ENCODE assay signal across 8 cellular contexts in the genomic region with DNA sequence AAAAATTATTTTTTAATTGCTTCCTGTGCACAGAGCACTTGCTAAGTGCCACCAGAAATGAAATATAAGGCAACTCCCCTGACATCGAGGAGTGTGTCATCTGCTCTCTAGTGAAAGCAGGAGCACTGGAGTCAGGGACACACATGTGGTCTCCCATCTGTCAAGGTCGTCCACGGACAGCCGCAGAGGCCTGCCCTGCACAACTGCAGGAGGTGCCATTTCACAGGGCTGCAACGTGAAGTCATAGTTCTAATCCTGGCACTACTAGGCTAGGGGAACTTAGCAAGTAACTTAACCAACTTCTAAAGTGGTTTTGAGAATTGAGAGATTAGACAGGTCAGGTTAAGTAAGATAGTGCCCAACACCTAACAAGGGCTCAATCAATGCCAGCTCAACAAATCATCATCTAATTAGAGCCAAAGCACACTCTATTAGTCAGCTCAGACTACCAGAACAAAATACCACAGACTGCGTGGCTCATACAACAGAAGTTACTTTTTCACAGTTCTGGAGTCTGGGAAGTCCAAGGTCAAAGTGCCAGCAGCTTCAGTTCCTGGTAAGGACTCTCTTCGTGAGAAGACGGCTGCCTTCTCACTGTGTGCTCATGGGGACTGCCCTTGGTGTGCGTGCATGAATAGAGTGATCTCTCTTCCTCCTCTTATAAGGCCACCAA. TPM values are rescaled to one million over a fixed set of nuclear protein-coding genes. Genes with fewer than 3 reads are reported as not detected.
DNase-seq lines count a peak whose midpoint lies in the region; ATAC-seq and TF ChIP-seq lines count a peak whose summit lies in the region.

No MANE protein-coding gene starts in this region.

- H3K79me2 ChIP-seq in SU-DHL-6 (ENCODE audit: insufficient read depth, low read length) = peaks cover 91% of the 10 kb centered on the region

- no peaks in the 10 kb centered on the region for H3K9me3 Mint-ChIP-seq in activated T-cell treated with anti-CD3 and anti-CD28 coated beads, Interleukin-2, amount 50 U/mL, for 4 hours

- H4K20me1 ChIP-seq in SU-DHL-6 (ENCODE audit: low read depth, low read length) = no peaks in the 10 kb centered on the region

- peak overlapping the region; percentile 99 for H3K27ac ChIP-seq in SU-DHL-6 (ENCODE audit: low read depth, low read length)
- peak overlapping the region; percentile 66 for H3K27ac ChIP-seq in right cardiac atrium (ENCODE audit: low read length)
- peak overlapping the region; percentile 6 for H3K27ac ChIP-seq in subcutaneous abdominal adipose tissue (ENCODE audit: low read depth, low read length)

- DNase-seq in activated T-cell treated with anti-CD3 and anti-CD28 coated beads, Interleukin-2, amount 50 U/mL, for 4 hours = no peak
- DNase-seq in activated T-cell treated with anti-CD3 and anti-CD28 coated beads for 4 hours (no peak), right cardiac atrium (peak in 2 of 3 donors; percentile 35 to 69), islet precursor cell (no peak)

- peaks cover 33% of the 10 kb centered on the region for H3K36me3 Mint-ChIP-seq in activated T-cell treated with anti-CD3 and anti-CD28 coated beads, Interleukin-2, amount 50 U/mL, for 4 hours (ENCODE audit: insufficient read depth)

- peaks cover 60% of the 10 kb centered on the region for H3K4me1 Mint-ChIP-seq in activated T-cell treated with anti-CD3 and anti-CD28 coated beads, Interleukin-2, amount 50 U/mL, for 4 hours (ENCODE audit: low read depth)

- intact Hi-C loops in right cardiac atrium (cut with DNase I) = loop anchor here in 1 of 4 donors (10.0 kb wide), 1 partner anchor 212 kb away; no protein-coding TSS in a partner anchor

- no peaks in the 10 kb centered on the region for H3K27me3 ChIP-seq in SU-DHL-6 (ENCODE audit: low read length)
- H3K27me3 ChIP-seq in right cardiac atrium (ENCODE audit: control insufficient read depth, insufficient read depth) = no peaks in the 10 kb centered on the region
- no peaks in the 10 kb centered on the region for H3K27me3 ChIP-seq in subcutaneous abdominal adipose tissue (ENCODE audit: control insufficient read depth in 5 of 5, insufficient read depth in 4 of 5, low read length in 5 of 5)

- H3F3A ChIP-seq in SU-DHL-6 (ENCODE audit: insufficient read depth) = peaks cover 54% of the 10 kb centered on the region

- peak overlapping the region; percentile 78 for H3K4me2 ChIP-seq in SU-DHL-6 (ENCODE audit: low read depth, low read length, poor library complexity, severe bottlenecking)

- H3K36me3 ChIP-seq in SU-DHL-6 (ENCODE audit: low read length) (no peaks in the 10 kb centered on the region), subcutaneous abdominal adipose tissue (ENCODE audit: control insufficient read depth in 5 of 5, insufficient read depth in 5 of 5, low read length in 5 of 5) (peaks cover 0 to 4% (median 0%) of the 10 kb centered on the region in 5 donors)

- no peak for TF ChIP-seq CTCF in SU-DHL-6 (IDR thresholded peaks at IDR 0.05; ENCODE audit: insufficient read depth, low read length, poor library complexity, severe bottlenecking)

- no peak overlapping the region for H3K4me3 Mint-ChIP-seq in activated T-cell treated with anti-CD3 and anti-CD28 coated beads, Interleukin-2, amount 50 U/mL, for 4 hours

- H3K4me3 ChIP-seq in SU-DHL-6 (ENCODE audit: insufficient read depth, low read length, poor library complexity, severe bottlenecking) (peak overlapping the region; percentile 16), right cardiac atrium (ENCODE audit: low read length) (no peak overlapping the region), subcutaneous abdominal adipose tissue (ENCODE audit: low read depth in 1 of 5, low read length in 5 of 5) (no peak overlapping the region)

- no peak overlapping the region for H2AFZ ChIP-seq in SU-DHL-6 (ENCODE audit: low read depth, low read length, severe bottlenecking)

- H3K27me3 Mint-ChIP-seq in activated T-cell treated with anti-CD3 and anti-CD28 coated beads, Interleukin-2, amount 50 U/mL, for 4 hours (ENCODE audit: low read depth) = no peaks in the 10 kb centered on the region

- H3K4me1 ChIP-seq in right cardiac atrium (ENCODE audit: control insufficient read depth, insufficient read depth, low read length) = peaks cover 7% of the 10 kb centered on the region
- H3K4me1 ChIP-seq in subcutaneous abdominal adipose tissue (ENCODE audit: control insufficient read depth in 5 of 5, insufficient read depth in 5 of 5, low read length in 5 of 5) = peaks cover 5 to 55% (median 48%) of the 10 kb centered on the region in 5 donors

- ATAC-seq in activated T-cell treated with anti-CD3 and anti-CD28 coated beads, Interleukin-2, amount 50 U/mL, for 4 hours = peak; percentile 82 to 84
- ATAC-seq in right cardiac atrium (peak; percentile 86 to 87), HG03442 (IDR thresholded peaks at IDR 0.05; ENCODE audit: unreplicated experiment) (no peak), HG02623 (IDR thresholded peaks at IDR 0.05; ENCODE audit: unreplicated experiment) (no peak)

- H3K9ac ChIP-seq in SU-DHL-6 (ENCODE audit: low read length) (peak overlapping the region; percentile 47), subcutaneous abdominal adipose tissue (ENCODE audit: low read length in 5 of 5) (no peak overlapping the region)

- H3K9me3 ChIP-seq in SU-DHL-6 (ENCODE audit: insufficient read depth, low read length) = no peaks in the 10 kb centered on the region
- H3K9me3 ChIP-seq in right cardiac atrium (ENCODE audit: control insufficient read depth, low read length) = no peaks in the 10 kb centered on the region
- H3K9me3 ChIP-seq in subcutaneous abdominal adipose tissue (ENCODE audit: control insufficient read depth in 5 of 5, low read length in 5 of 5) = no peaks in the 10 kb centered on the region

- WGBS in right cardiac atrium = 57% methylated on average over 9 of the region's 9 CpGs

- no peaks in the 10 kb centered on the region for H3K9me2 ChIP-seq in SU-DHL-6 (replicated peaks; ENCODE audit: insufficient read depth, low read length)

RNA-seq across cellular contexts. Expression of gene FOXN3, which starts 30.7 kb away (rescaled TPM):
- 10 to 100 TPM; 67.0 to 83.1 (median 69.5) TPM for total RNA-seq in activated T-cell treated with anti-CD3 and anti-CD28 coated beads, Interleukin-2, amount 50 U/mL, for 4 hours
- total RNA-seq in right cardiac atrium = 100 to 1,000 TPM; 116 to 146 (median 125) TPM
- polyA plus RNA-seq in right cardiac atrium = 31.5 TPM

Comparison
In these comparisons a context has a peak if more than half of its experiments do, and no peak if none do; other contexts are left out.
1. ATAC-seq: peak in activated T-cell treated with anti-CD3 and anti-CD28 coated beads, Interleukin-2, amount 50 U/mL, for 4 hours (2 of 2) and right cardiac atrium (2 of 2); none in HG03442 (single experiment) and HG02623 (single experiment).
2. DNase-seq: peak in right cardiac atrium (2 of 3); none in activated T-cell treated with anti-CD3 and anti-CD28 coated beads, Interleukin-2, amount 50 U/mL, for 4 hours (single experiment), activated T-cell treated with anti-CD3 and anti-CD28 coated beads for 4 hours (single experiment) and islet precursor cell (single experiment).
3. H3K27ac ChIP-seq: peak in every context shown above with its lines; median percentile 99 in SU-DHL-6; 66 in right cardiac atrium; 6 in subcutaneous abdominal adipose tissue.